1 cellular context compared by ENCODE assay signal in the genomic region with DNA sequence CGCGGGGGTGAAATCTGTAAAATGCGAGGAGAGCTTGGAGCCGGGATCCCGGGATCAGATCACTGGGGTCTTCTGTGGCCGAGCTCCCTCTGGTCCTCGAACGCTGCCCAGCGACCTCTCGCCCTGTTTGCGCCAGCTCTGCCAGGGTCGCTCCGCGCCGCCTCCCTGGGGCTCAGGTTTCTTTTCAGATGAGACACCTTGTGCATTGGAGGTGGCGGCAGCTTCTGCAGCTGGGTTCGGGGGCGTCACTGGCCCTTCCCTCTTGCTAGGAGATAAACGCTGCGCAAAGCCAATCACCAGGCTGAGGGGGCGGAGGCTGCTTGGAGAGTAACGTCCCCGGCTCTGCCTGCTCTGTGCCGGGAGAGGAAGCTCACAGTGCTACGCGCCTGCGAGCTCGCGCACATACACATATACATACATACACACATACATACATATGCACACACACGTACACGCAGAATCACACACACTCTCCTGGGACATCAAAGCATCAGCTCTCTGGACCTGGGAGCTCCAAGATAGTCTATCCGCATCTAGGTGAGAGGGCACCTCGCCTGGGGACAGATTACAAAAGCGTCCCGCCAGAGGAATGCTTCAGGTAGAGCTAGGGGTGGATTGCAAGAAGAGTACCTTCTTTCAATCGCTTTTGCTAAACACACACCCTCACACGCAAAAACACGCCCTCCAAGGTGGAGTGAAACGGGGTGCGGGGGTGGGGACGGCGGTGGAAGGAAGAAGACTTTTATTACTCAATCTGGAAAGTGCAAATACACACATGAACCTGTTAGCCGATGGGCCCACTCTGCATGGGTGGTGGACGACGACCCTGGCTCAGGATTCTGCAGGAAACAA.
TF ChIP-seq lines count a peak whose summit lies in the region.

A gene with protein sequence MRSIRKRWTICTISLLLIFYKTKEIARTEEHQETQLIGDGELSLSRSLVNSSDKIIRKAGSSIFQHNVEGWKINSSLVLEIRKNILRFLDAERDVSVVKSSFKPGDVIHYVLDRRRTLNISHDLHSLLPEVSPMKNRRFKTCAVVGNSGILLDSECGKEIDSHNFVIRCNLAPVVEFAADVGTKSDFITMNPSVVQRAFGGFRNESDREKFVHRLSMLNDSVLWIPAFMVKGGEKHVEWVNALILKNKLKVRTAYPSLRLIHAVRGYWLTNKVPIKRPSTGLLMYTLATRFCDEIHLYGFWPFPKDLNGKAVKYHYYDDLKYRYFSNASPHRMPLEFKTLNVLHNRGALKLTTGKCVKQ (minus strand): TSS at position 247 of the 852 bp plus-strand sequence. CDS start 327 bp downstream, outside the sequence.

TF ChIP-seq in A549, 52 proteins besides CTCF, POLR2A, EP300 and RAD21 (continued from another document):
- TF ChIP-seq, protein P1, sequence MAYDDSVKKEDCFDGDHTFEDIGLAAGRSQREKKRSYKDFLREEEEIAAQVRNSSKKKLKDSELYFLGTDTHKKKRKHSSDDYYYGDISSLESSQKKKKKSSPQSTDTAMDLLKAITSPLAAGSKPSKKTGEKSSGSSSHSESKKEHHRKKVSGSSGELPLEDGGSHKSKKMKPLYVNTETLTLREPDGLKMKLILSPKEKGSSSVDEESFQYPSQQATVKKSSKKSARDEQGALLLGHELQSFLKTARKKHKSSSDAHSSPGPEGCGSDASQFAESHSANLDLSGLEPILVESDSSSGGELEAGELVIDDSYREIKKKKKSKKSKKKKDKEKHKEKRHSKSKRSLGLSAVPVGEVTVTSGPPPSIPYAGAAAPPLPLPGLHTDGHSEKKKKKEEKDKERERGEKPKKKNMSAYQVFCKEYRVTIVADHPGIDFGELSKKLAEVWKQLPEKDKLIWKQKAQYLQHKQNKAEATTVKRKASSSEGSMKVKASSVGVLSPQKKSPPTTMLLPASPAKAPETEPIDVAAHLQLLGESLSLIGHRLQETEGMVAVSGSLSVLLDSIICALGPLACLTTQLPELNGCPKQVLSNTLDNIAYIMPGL (CRISPR knock-in tag; IDR thresholded peaks at IDR 0.05; ENCODE audit: borderline replicate concordance): no peak
- TF ChIP-seq, protein P2, sequence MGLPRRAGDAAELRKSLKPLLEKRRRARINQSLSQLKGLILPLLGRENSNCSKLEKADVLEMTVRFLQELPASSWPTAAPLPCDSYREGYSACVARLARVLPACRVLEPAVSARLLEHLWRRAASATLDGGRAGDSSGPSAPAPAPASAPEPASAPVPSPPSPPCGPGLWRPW (IDR thresholded peaks at IDR 0.05): no peak
- TF ChIP-seq PHF8 (IDR thresholded peaks at IDR 0.05; ENCODE audit: borderline replicate concordance, low read depth) (no peak), HOXA7 (CRISPR knock-in tag; IDR thresholded peaks at IDR 0.05) (no peak)
